In the genomic region with DNA sequence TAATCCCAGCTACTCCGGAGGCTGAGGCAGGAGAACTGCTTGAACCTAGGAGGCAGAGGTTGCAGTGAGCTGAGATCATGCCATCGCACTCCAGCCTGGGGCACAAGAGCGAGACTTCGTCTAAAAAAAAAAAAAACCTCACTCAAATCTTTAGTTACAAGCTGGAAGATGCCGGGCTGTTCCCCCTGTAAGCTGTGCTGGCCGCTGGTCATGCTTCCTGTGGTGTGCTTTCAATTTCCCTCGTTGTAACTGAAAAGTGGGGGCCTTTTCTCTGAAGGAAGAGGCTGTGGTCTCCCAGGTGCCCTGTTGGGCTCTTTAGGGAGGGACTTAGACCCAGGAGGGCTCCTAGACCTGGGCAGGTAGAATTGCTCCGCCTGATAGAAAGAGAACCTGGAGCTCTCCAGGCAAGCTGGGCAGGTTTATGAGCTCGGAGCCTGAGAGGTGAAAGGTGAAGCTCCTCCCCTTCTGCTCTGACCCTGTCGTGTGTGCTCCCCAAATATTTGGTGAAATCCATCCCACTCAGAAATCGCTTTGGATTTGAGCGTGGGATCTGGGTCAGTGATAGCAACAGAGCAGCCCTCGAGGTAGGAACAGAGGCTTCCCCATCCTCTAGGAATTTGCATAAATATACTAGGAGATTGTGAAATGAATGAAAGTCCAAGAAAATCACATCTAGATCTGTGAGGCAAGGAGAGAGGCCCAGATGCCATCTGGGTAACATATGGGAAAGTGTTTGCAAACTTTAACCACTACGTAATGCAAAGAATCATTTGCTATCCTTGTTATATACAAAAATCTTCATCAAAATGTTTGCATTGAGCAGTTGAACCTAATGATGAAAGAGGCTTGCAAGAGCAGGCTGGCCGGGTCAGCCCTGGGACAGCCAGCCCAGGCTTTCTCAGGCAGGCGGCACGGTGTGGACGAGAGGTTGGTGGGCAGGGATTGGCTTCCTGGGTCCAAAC, we compare ENCODE assay signal across 14 cellular contexts.
DNase-seq lines count a peak whose midpoint lies in the region; ATAC-seq and TF ChIP-seq lines count a peak whose summit lies in the region.
"Had no signal": no experiment of that assay in that cellular context is flagged by ENCODE, and none has a peak within 500 bp of the region (broad histone marks: within the 10 kb centered on the region; RNA-seq: fewer than 3 reads in every experiment).

No MANE protein-coding gene starts in this region.

- no peak overlapping the region for H3K9ac ChIP-seq in H9 (ENCODE audit: extremely low read depth, insufficient read length, low read length)
- peak overlapping the region in 1 of 2 donors; percentile 47 for H3K9ac ChIP-seq in liver (ENCODE audit: low read depth in 1 of 2, low read length in 2 of 2)
- H3K9ac ChIP-seq in endodermal cell (ENCODE audit: extremely low read depth, low read length, poor library complexity, severe bottlenecking) = no peak overlapping the region

- H2BK5ac ChIP-seq in H9 (ENCODE audit: insufficient read length, low read length) = no peak overlapping the region

- no peaks in the 10 kb centered on the region for H3K4me1 ChIP-seq in H9 (ENCODE audit: insufficient read depth, low read length)
- peaks cover 6 to 20% (median 13%) of the 10 kb centered on the region in 4 donors for H3K4me1 ChIP-seq in liver (ENCODE audit: control insufficient read depth in 4 of 4, insufficient read depth in 4 of 4, low read length in 3 of 4)
- peaks cover 0 to 7% (median 3%) of the 10 kb centered on the region in 4 donors for H3K4me1 ChIP-seq in transverse colon
- no peaks in the 10 kb centered on the region for H3K4me1 ChIP-seq in endodermal cell (ENCODE audit: control insufficient read depth, insufficient read depth, low read length)

- no peak overlapping the region for H3K4me3 ChIP-seq in liver (ENCODE audit: low read depth in 1 of 3, low read length in 3 of 3)
- no peak overlapping the region for H3K4me3 ChIP-seq in transverse colon
- no peak overlapping the region for H3K4me3 ChIP-seq in endodermal cell (ENCODE audit: low read length)

- H4K5ac ChIP-seq in H9 (ENCODE audit: insufficient read length, low read depth, low read length) = no peak overlapping the region

- no peak for TF ChIP-seq CTCF in H9 (conservative IDR thresholded peaks at IDR 0.05)
- TF ChIP-seq CTCF in brain (conservative IDR thresholded peaks at IDR 0.05) = no peak
- no peak for TF ChIP-seq CTCF in liver (IDR thresholded peaks at IDR 0.05; ENCODE audit: low read depth, low read length, missing input control)
- no peak for TF ChIP-seq CTCF in transverse colon (IDR thresholded peaks at IDR 0.05)
- TF ChIP-seq CTCF in endodermal cell (conservative IDR thresholded peaks at IDR 0.05) = no peak

- H4K20me1 ChIP-seq in H9 (ENCODE audit: control insufficient read depth, insufficient read depth, insufficient read length) = no peaks in the 10 kb centered on the region

- H4K8ac ChIP-seq in H9 (replicated peaks; ENCODE audit: insufficient read length, low read depth, low read length) = no peak overlapping the region

- no peak overlapping the region for H3T11ph ChIP-seq in H9 (ENCODE audit: low read length)

- TF ChIP-seq POLR2A in transverse colon (IDR thresholded peaks at IDR 0.05) = no peak

- intact Hi-C loops in transverse colon (cut with DNase I; ENCODE audit: low total_unique reads) = loop anchor here (10.0 kb wide), 1 partner anchor 94 kb away; no protein-coding TSS in a partner anchor

- TF ChIP-seq RAD21 in liver (IDR thresholded peaks at IDR 0.05) = peak; percentile 35 to 51

- no peak overlapping the region for H3K23ac ChIP-seq in H9 (ENCODE audit: insufficient read length, low read depth, low read length)

- H2BK20ac ChIP-seq in H9 (ENCODE audit: low read depth, low read length, poor library complexity, severe bottlenecking) = no peak overlapping the region

- no CpG with 5 or more reads among the region's 18 CpGs for WGBS in H9 (ENCODE audit: extremely low coverage, insufficient read length, low lambda C conversion rate)
- WGBS in liver = 43% methylated on average over 18 of the region's 18 CpGs
- WGBS in transverse colon (ENCODE audit: low coverage in 1 of 2), 2 donors = 67 to 71% methylated on average over 14 to 18 of the region's 18 CpGs
- 85 to 89% methylated on average over 6 to 18 of the region's 18 CpGs for WGBS in endodermal cell (ENCODE audit: insufficient coverage in 1 of 2, insufficient read length in 1 of 2), 2 experiments

- H3K23me2 ChIP-seq in H9 (ENCODE audit: insufficient read length, low read depth, low read length, poor library complexity, severe bottlenecking) = no peaks in the 10 kb centered on the region

- no peak overlapping the region for H3K27ac ChIP-seq in H9 (ENCODE audit: insufficient read length, low read depth, low read length)
- peak overlapping the region; percentile 35 to 38 for H3K27ac ChIP-seq in liver (ENCODE audit: low read depth in 1 of 2, low read length in 2 of 2)
- peak overlapping the region; percentile 19 to 62 (median 37) for H3K27ac ChIP-seq in transverse colon
- no peak overlapping the region for H3K27ac ChIP-seq in endodermal cell (ENCODE audit: low read depth, low read length)

- H3K27me3 Mint-ChIP-seq in H9 (ENCODE audit: low read depth) (no peaks in the 10 kb centered on the region; the same call in 1 of the 2 replicates), brain (peaks cover 7% of the 10 kb centered on the region), endodermal cell (ENCODE audit: insufficient read depth) (peaks cover 10% of the 10 kb centered on the region)

- no peak overlapping the region for H3K18ac ChIP-seq in H9 (ENCODE audit: insufficient read length, low read depth, low read length)

- no peak overlapping the region for H2BK12ac ChIP-seq in H9 (ENCODE audit: insufficient read length, low read depth, low read length)

- TF ChIP-seq EP300 in transverse colon (IDR thresholded peaks at IDR 0.05; ENCODE audit: low read depth) = no peak

- H3K9me3 ChIP-seq in H9 (ENCODE audit: control insufficient read depth, low read depth, low read length) (no peaks in the 10 kb centered on the region), liver (ENCODE audit: control insufficient read depth in 4 of 4, low read length in 3 of 4) (no peaks in the 10 kb centered on the region), transverse colon (no peaks in the 10 kb centered on the region), endodermal cell (ENCODE audit: control insufficient read depth, low read length) (no peaks in the 10 kb centered on the region)

- no peaks in the 10 kb centered on the region for H3K27me3 ChIP-seq in H9 (ENCODE audit: insufficient read depth, low read length)
- H3K27me3 ChIP-seq in liver (ENCODE audit: control insufficient read depth in 4 of 4, insufficient read depth in 4 of 4, low read length in 3 of 4) = no peaks in the 10 kb centered on the region
- H3K27me3 ChIP-seq in transverse colon = no peaks in the 10 kb centered on the region
- H3K27me3 ChIP-seq in endodermal cell (ENCODE audit: control insufficient read depth, insufficient read depth, low read length, poor library complexity, severe bottlenecking) = no peaks in the 10 kb centered on the region

- H3K36me3 Mint-ChIP-seq in H9 (ENCODE audit: insufficient read depth in 1 of 3, low read depth in 3 of 3) (peaks cover 0 to 3% (median 0%) of the 10 kb centered on the region in 3 experiments; a peak in 2 of 7 replicates), brain (no peaks in the 10 kb centered on the region), endodermal cell (ENCODE audit: low read depth) (no peaks in the 10 kb centered on the region)

- no peak overlapping the region for H3K4me2 ChIP-seq in H9 (ENCODE audit: insufficient read depth, insufficient read length, low read length)

- no peak overlapping the region for H3K4me3 Mint-ChIP-seq in H9
- H3K4me3 Mint-ChIP-seq in brain = no peak overlapping the region
- no peak overlapping the region for H3K4me3 Mint-ChIP-seq in endodermal cell
- H3K4me3 Mint-ChIP-seq: activated CD4-positive, alpha-beta T cell treated with anti-CD3 and anti-CD28 coated beads, Interleukin-2, amount 10 ng/mL, durations not matched to agents 24 days and 14 days; activated T-helper 1 cell treated with anti-CD3 and anti-CD28 coated beads, Interleukin-12 subunit alpha, Interleukin-12 subunit beta, Interleukin-2, Interleukin-4 antibody, amounts not matched to agents 30 ng/mL and 10 ng/mL and 1 ng/mL, durations not matched to agents 14 hours and 24 hours and 36 hours; stimulated activated naive CD8-positive, alpha-beta T cell treated with anti-CD3 and anti-CD28 coated beads, Interleukin-15, Interleukin-2, amounts not matched to agents 100 ng/mL and 50 ng/mL, for 24 hours had no signal

- H2BK15ac ChIP-seq in H9 (ENCODE audit: low read depth, low read length) = no peak overlapping the region

- ATAC-seq in HG03457 (IDR thresholded peaks at IDR 0.05; ENCODE audit: unreplicated experiment) = no peak

- no peak overlapping the region for H2AK5ac ChIP-seq in H9 (ENCODE audit: insufficient read length, low read length)

- H4K91ac ChIP-seq in H9 (ENCODE audit: insufficient read length, low read depth, low read length) = no peak overlapping the region

- H3K56ac ChIP-seq in H9 (ENCODE audit: insufficient read length, low read depth, low read length) = no peak overlapping the region

- H2AFZ ChIP-seq in H9 (ENCODE audit: low read length) = no peak overlapping the region

- no peaks in the 10 kb centered on the region for H3K79me1 ChIP-seq in H9 (ENCODE audit: insufficient read depth, low read depth, low read length, poor library complexity, severe bottlenecking)

- H3K14ac ChIP-seq in H9 (ENCODE audit: insufficient read depth, low read length) = no peak overlapping the region

- H3K4me1 Mint-ChIP-seq in H9 = peaks cover 5 to 19% of the 10 kb centered on the region in 2 experiments; a peak in 3 of 4 replicates
- H3K4me1 Mint-ChIP-seq in brain = peaks cover 21% of the 10 kb centered on the region
- H3K4me1 Mint-ChIP-seq in endodermal cell = no peaks in the 10 kb centered on the region

- H3K36me3 ChIP-seq in liver (ENCODE audit: control insufficient read depth in 4 of 4, insufficient read depth in 3 of 4, low read depth in 1 of 4, low read length in 3 of 4) = no peaks in the 10 kb centered on the region
- no peaks in the 10 kb centered on the region for H3K36me3 ChIP-seq in transverse colon
- H3K36me3 ChIP-seq in endodermal cell (ENCODE audit: control insufficient read depth, insufficient read depth, low read length) = no peaks in the 10 kb centered on the region

- no peaks in the 10 kb centered on the region for H3K9me3 Mint-ChIP-seq in H9
- no peaks in the 10 kb centered on the region for H3K9me3 Mint-ChIP-seq in brain
- H3K9me3 Mint-ChIP-seq in endodermal cell = no peaks in the 10 kb centered on the region
- H3K9me3 Mint-ChIP-seq: activated CD4-positive, alpha-beta T cell treated with anti-CD3 and anti-CD28 coated beads, Interleukin-2, amount 10 ng/mL, durations not matched to agents 24 days and 14 days; activated T-helper 1 cell treated with anti-CD3 and anti-CD28 coated beads, Interleukin-12 subunit alpha, Interleukin-12 subunit beta, Interleukin-2, Interleukin-4 antibody, amounts not matched to agents 30 ng/mL and 10 ng/mL and 1 ng/mL, durations not matched to agents 14 hours and 24 hours and 36 hours; stimulated activated naive CD8-positive, alpha-beta T cell treated with anti-CD3 and anti-CD28 coated beads, Interleukin-15, Interleukin-2, amounts not matched to agents 100 ng/mL and 50 ng/mL, for 24 hours had no signal

- no peak overlapping the region for H3K4ac ChIP-seq in H9 (ENCODE audit: low read depth, low read length)

- in situ Hi-C loops in transverse colon (cut with MboI; ENCODE audit: low pct_ligation_motif_present in 1 of 4, low pct_unique_long_range_greater_than_20kb in 1 of 4, low sequenced_read_pairs in 3 of 4) = no loop called here

- no peaks in the 10 kb centered on the region for H3K79me2 ChIP-seq in H9 (ENCODE audit: insufficient read depth, low read length)

- H3K27ac Mint-ChIP-seq in H9 (peak overlapping the region in 2 of 3 experiments; percentile 45 to 85; a peak in 2 of 7 replicates), brain (peak overlapping the region in 3 of 5 experiments; percentile 29 to 83 (median 63)), endodermal cell (no peak overlapping the region)
- H3K27ac Mint-ChIP-seq: activated CD4-positive, alpha-beta T cell treated with anti-CD3 and anti-CD28 coated beads, Interleukin-2, amount 10 ng/mL, durations not matched to agents 24 days and 14 days; activated T-helper 1 cell treated with anti-CD3 and anti-CD28 coated beads, Interleukin-12 subunit alpha, Interleukin-12 subunit beta, Interleukin-2, Interleukin-4 antibody, amounts not matched to agents 30 ng/mL and 10 ng/mL and 1 ng/mL, durations not matched to agents 14 hours and 24 hours and 36 hours; stimulated activated naive CD8-positive, alpha-beta T cell treated with anti-CD3 and anti-CD28 coated beads, Interleukin-15, Interleukin-2, amounts not matched to agents 100 ng/mL and 50 ng/mL, for 24 hours had no signal

- no peak overlapping the region for H2BK120ac ChIP-seq in H9 (ENCODE audit: low read depth, low read length, poor library complexity, severe bottlenecking)

- DNase-seq in H9 (no peak), transverse colon (no peak), NCI-H2081 (lab: John Stamatoyannopoulos, UW) (no peak), endodermal cell (no peak)
- DNase-seq: activated CD4-positive, alpha-beta T cell treated with anti-CD3 and anti-CD28 coated beads, Interleukin-2, amount 10 ng/mL, durations not matched to agents 24 days and 14 days; effector memory CD4-positive, alpha-beta T cell; GOT3; midbrain; stimulated activated CD4-positive, alpha-beta T cell treated with anti-CD3 and anti-CD28 coated beads, Interleukin-4, amount 100 ng/mL, for 1 hour had no signal

Comparison
In these comparisons a context has a peak if more than half of its experiments do, and no peak if none do; other contexts are left out.
1. H3K27ac ChIP-seq: peak in liver (2 of 2) and transverse colon (4 of 4); none in H9 (single experiment) and endodermal cell (single experiment).